Comparison of ENCODE assay signal across 21 cellular contexts in genomic region chr14:60641722-60642269, GRCh38. TPM values are rescaled to one million over a fixed set of nuclear protein-coding genes. Genes with fewer than 3 reads are reported as not detected.
DNase-seq lines count a peak whose midpoint lies in the region; ATAC-seq and TF ChIP-seq lines count a peak whose summit lies in the region.
"Had no signal": no experiment of that assay in that cellular context is flagged by ENCODE, and none has a peak within 500 bp of the region (broad histone marks: within the 10 kb centered on the region; RNA-seq: fewer than 3 reads in every experiment).

No MANE protein-coding gene starts in this region.

- H3K9ac ChIP-seq in NT2/D1 (ENCODE audit: insufficient read length, low read depth), result no peak overlapping the region
- no peak overlapping the region for H3K9ac ChIP-seq in iPS-18a (ENCODE audit: low read length)
- no peak overlapping the region for H3K9ac ChIP-seq in MM.1S (ENCODE audit: low read length)
- H3K9ac ChIP-seq: KMS-11 had no signal

- no peak overlapping the region for H3K27ac ChIP-seq in HEK293 (ENCODE audit: extremely low read depth, low read depth, low read length)
- H3K27ac ChIP-seq in iPS-18a (ENCODE audit: low read length), result no peak overlapping the region
- peak overlapping the region; percentile 93 to 98 (median 95) for H3K27ac ChIP-seq in gastrocnemius medialis
- no peak overlapping the region for H3K27ac ChIP-seq in MM.1S (ENCODE audit: low read length)
- H3K27ac ChIP-seq: HL-60, KMS-11, neutrophil, RWPE1, transverse colon, WERI-Rb-1 had no signal

- no peak overlapping the region for H2AFZ ChIP-seq in MM.1S (ENCODE audit: low read length)

- CTCF ChIA-PET in HEK293 (lab: Yijun Ruan, JAX), result no interaction called here

- no peak for TF ChIP-seq POLR2A in gastrocnemius medialis (IDR thresholded peaks at IDR 0.05)

- POLR2A ChIA-PET in HEK293 (lab: Yijun Ruan, JAX), result no interaction called here

- no peaks in the 10 kb centered on the region for H3K79me2 ChIP-seq in MM.1S (ENCODE audit: low read length)

- peaks cover 13 to 55% of the 10 kb centered on the region in 2 experiments for H3K36me3 ChIP-seq in HEK293 (ENCODE audit: control insufficient read depth in 2 of 2, insufficient read depth in 1 of 2, low read length in 2 of 2)
- no peaks in the 10 kb centered on the region for H3K36me3 ChIP-seq in NT2/D1 (ENCODE audit: insufficient read depth, insufficient read length, low read length)
- H3K36me3 ChIP-seq in iPS-18a (ENCODE audit: control insufficient read depth, low read depth, low read length), result no peaks in the 10 kb centered on the region
- H3K36me3 ChIP-seq in gastrocnemius medialis, result no peaks in the 10 kb centered on the region
- H3K36me3 ChIP-seq in MM.1S (replicated peaks; ENCODE audit: insufficient read depth, low read length), result no peaks in the 10 kb centered on the region
- H3K36me3 ChIP-seq: neutrophil, transverse colon, WERI-Rb-1 had no signal

- H3K4me3 ChIP-seq in HEK293 (ENCODE audit: low read depth, low read length) (no peak overlapping the region), NT2/D1 (ENCODE audit: insufficient read length, low read depth) (peak overlapping the region; percentile 9), iPS-18a (ENCODE audit: low read length) (peak overlapping the region; percentile 33), gastrocnemius medialis (peak overlapping the region; percentile 55 to 88 (median 86)), MM.1S (ENCODE audit: low read length) (no peak overlapping the region)

- no peaks in the 10 kb centered on the region for H3K9me2 ChIP-seq in MM.1S (replicated peaks; ENCODE audit: insufficient read depth, low read length)

- in situ Hi-C loops in gastrocnemius medialis (cut with MboI; ENCODE audit: low sequenced_read_pairs in 4 of 4), result loop anchor here in 1 of 4 donors (25.0 kb wide), 1 partner anchor 346 kb away; the partner anchor contains the start of genes SLC38A6 and TRMT5

- intact Hi-C loops in gastrocnemius medialis (cut with DNase I; ENCODE audit: low total_unique reads), result loop anchor here (5.0 to 10.0 kb wide), 3 partner anchors 221 to 556 kb away; partner anchors contain the start of gene PPM1A

- H3K27me3 ChIP-seq in NT2/D1 (ENCODE audit: insufficient read depth, insufficient read length), result peaks cover 100% of the 10 kb centered on the region
- peaks cover 100% of the 10 kb centered on the region for H3K27me3 ChIP-seq in iPS-18a (ENCODE audit: control insufficient read depth, insufficient read depth, low read length)
- no peaks in the 10 kb centered on the region for H3K27me3 ChIP-seq in gastrocnemius medialis
- no peaks in the 10 kb centered on the region for H3K27me3 ChIP-seq in MM.1S (replicated peaks; ENCODE audit: insufficient read depth, low read length)

- H3K4me2 ChIP-seq in MM.1S (ENCODE audit: low read depth, low read length), result no peak overlapping the region
- H3K4me2 ChIP-seq: KMS-11 had no signal

- H3K4me1 ChIP-seq in HEK293 (ENCODE audit: control insufficient read depth, insufficient read depth, low read length) (peaks cover 29% of the 10 kb centered on the region), NT2/D1 (ENCODE audit: insufficient read depth, insufficient read length) (peaks cover 2% of the 10 kb centered on the region), iPS-18a (ENCODE audit: control insufficient read depth, low read depth, low read length) (peaks cover 50% of the 10 kb centered on the region), gastrocnemius medialis (peaks cover 73% of the 10 kb centered on the region in 2 donors), MM.1S (ENCODE audit: low read length) (peaks cover 14% of the 10 kb centered on the region)

- H3K9me3 ChIP-seq in HEK293 (ENCODE audit: control insufficient read depth, insufficient read depth, low read depth, low read length) (no peaks in the 10 kb centered on the region), NT2/D1 (ENCODE audit: insufficient read depth, low read length) (no peaks in the 10 kb centered on the region), iPS-18a (ENCODE audit: control insufficient read depth, low read depth, low read length) (no peaks in the 10 kb centered on the region), gastrocnemius medialis (no peaks in the 10 kb centered on the region), MM.1S (replicated peaks; ENCODE audit: insufficient read depth, low read length) (no peaks in the 10 kb centered on the region)
- H3K9me3 ChIP-seq: neutrophil, transverse colon had no signal

- no peaks in the 10 kb centered on the region for H4K20me1 ChIP-seq in MM.1S (ENCODE audit: insufficient read depth, low read length)

- ATAC-seq in gastrocnemius medialis (peak in 1 of 2 donors; percentile 6), GM21367 (IDR thresholded peaks at IDR 0.05; ENCODE audit: unreplicated experiment) (no peak)
- ATAC-seq: sciatic nerve had no signal

- no peak for TF ChIP-seq CTCF in HEK293 (tag by site-specific recombination; IDR thresholded peaks at IDR 0.05)
- no peak for TF ChIP-seq CTCF in gastrocnemius medialis (IDR thresholded peaks at IDR 0.05 in 4 of 5, conservative IDR thresholded peaks at IDR 0.05 in 1 of 5)
- no peak for TF ChIP-seq CTCF in MM.1S (IDR thresholded peaks at IDR 0.05; ENCODE audit: low read length)

- no peak for DNase-seq in NT2/D1 (ENCODE audit: low read depth, low spot score)
- no peak for DNase-seq in gastrocnemius medialis
- DNase-seq in GOT3 (lab: John Stamatoyannopoulos, UW), result no peak
- DNase-seq in MM.1S, result no peak
- DNase-seq: activated effector memory CD4-positive, alpha-beta T cell treated with Interleukin-2 at 50 U/mL for 16 hours; C1 segment of cervical spinal cord; DMS 273 treated with DMSO at 0.1 percent for 48 hours; NCI-H1417 treated with DMSO at 0.1 percent for 48 hours; NCI-H2227 treated with DMSO at 0.1 percent for 48 hours; NK-92 treated with Interleukin-12 subunit alpha and Interleukin-12 subunit beta, amount 100 ng/mL, for 24 hours; stimulated activated CD4-positive, alpha-beta T cell treated with anti-CD3 and anti-CD28 coated beads, Interleukin-4, amount 100 ng/mL, for 4 hours; transverse colon; WERI-Rb-1 had no signal

- H3F3A ChIP-seq in MM.1S (ENCODE audit: insufficient read depth, low read length), result peaks cover 13% of the 10 kb centered on the region

TF ChIP-seq in HEK293, 187 proteins besides CTCF, POLR2A, EP300 and RAD21 (continues in another document):
- TF ChIP-seq ATF2 (tag by site-specific recombination; IDR thresholded peaks at IDR 0.05; ENCODE audit: low read depth) (no peak), TSHZ1 (tag by site-specific recombination; IDR thresholded peaks at IDR 0.05; ENCODE audit: borderline replicate concordance) (no peak), ZNF747 (tag by site-specific recombination; IDR thresholded peaks at IDR 0.05) (no peak), KLF9 (tag by site-specific recombination; IDR thresholded peaks at IDR 0.05; ENCODE audit: low read depth) (no peak), ZNF19 (tag by site-specific recombination; IDR thresholded peaks at IDR 0.05; ENCODE audit: low read depth) (no peak)

RNA-seq across cellular contexts. Expression of gene SIX1, which starts 7.5 kb away (rescaled TPM):
- 10 to 100 TPM; 28.3 to 76.4 (median 56.3) TPM for total RNA-seq in gastrocnemius medialis

Comparison
In these comparisons a context has a peak if more than half of its experiments do, and no peak if none do; other contexts are left out.
1. H3K27ac ChIP-seq: peak in gastrocnemius medialis (4 of 4); none in HEK293 (single experiment), iPS-18a (single experiment) and MM.1S (single experiment).
2. H3K4me3 ChIP-seq: peak in NT2/D1 (single experiment), iPS-18a (single experiment) and gastrocnemius medialis (4 of 4); none in HEK293 (single experiment) and MM.1S (single experiment).